In genomic region chr2:28579606-28580005, GRCh38 we compare ENCODE assay signal across 26 cellular contexts.
"Had no signal": no experiment of that assay in that cellular context is flagged by ENCODE, and none has a peak within 500 bp of the region (broad histone marks: within the 10 kb centered on the region; RNA-seq: fewer than 3 reads in every experiment).

No MANE protein-coding gene starts in this region.

- DNase-seq: effector CD8-positive, alpha-beta T cell; endodermal cell; foreskin fibroblast; heart left ventricle; left cardiac atrium; mesendoderm; midbrain; naive thymus-derived CD4-positive, alpha-beta T cell; right cardiac atrium; small intestine; stimulated activated CD4-positive, alpha-beta T cell treated with anti-CD3 and anti-CD28 coated beads, Interleukin-15, amount 100 ng/mL, for 24 hours; stimulated activated CD4-positive, alpha-beta T cell treated with anti-CD3 and anti-CD28 coated beads, Interleukin-2, amount 100 ng/mL, for 48 hours; stimulated activated naive CD4-positive, alpha-beta T cell treated with Interleukin-2 at 50 U/mL for 16 hours; stomach; thyroid gland; trophoblast cell had no signal

- H3K27ac ChIP-seq: epithelial cell of prostate, gastroesophageal sphincter, heart left ventricle, hepatocyte, left lung, neural progenitor cell, parathyroid adenoma, stomach, thyroid gland had no signal

- ATAC-seq: esophagus mucosa; gastroesophageal sphincter; heart left ventricle; left cardiac atrium; left lung; naive thymus-derived CD4-positive, alpha-beta T cell; right cardiac atrium; stimulated activated effector memory CD8-positive, alpha-beta T cell treated with anti-CD3 and anti-CD28 coated beads, Interleukin-12 subunit alpha, Interleukin-12 subunit beta, amount 100 ng/mL, for 72 hours had no signal

- H3K9me3 Mint-ChIP-seq: endodermal cell; naive thymus-derived CD4-positive, alpha-beta T cell; nephron; stimulated activated effector memory CD8-positive, alpha-beta T cell treated with anti-CD3 and anti-CD28 coated beads, Interleukin-12 subunit alpha, Interleukin-12 subunit beta, amount 100 ng/mL, for 72 hours had no signal

- H3K36me3 Mint-ChIP-seq: neural progenitor cell; stimulated activated effector memory CD8-positive, alpha-beta T cell treated with anti-CD3 and anti-CD28 coated beads, Interleukin-12 subunit alpha, Interleukin-12 subunit beta, amount 100 ng/mL, for 72 hours had no signal

- H3K4me3 ChIP-seq: gastroesophageal sphincter, heart left ventricle, hepatocyte, left lung, neural progenitor cell, stomach, thyroid gland had no signal

- H3K36me3 ChIP-seq: gastroesophageal sphincter, heart left ventricle, left lung, neural progenitor cell, stomach, thyroid gland had no signal

- H3K27me3 ChIP-seq: gastroesophageal sphincter, heart left ventricle, hepatocyte, left lung, neural progenitor cell, stomach, thyroid gland had no signal

- H3K27me3 Mint-ChIP-seq: naive thymus-derived CD4-positive, alpha-beta T cell; progenitor cell of endocrine pancreas had no signal

- H3K9me3 ChIP-seq: gastroesophageal sphincter, heart left ventricle, left lung, stomach, thyroid gland had no signal

- H3K27ac Mint-ChIP-seq: endodermal cell; naive thymus-derived CD4-positive, alpha-beta T cell; nephron; progenitor cell of endocrine pancreas had no signal

- H3K4me3 Mint-ChIP-seq: endodermal cell; naive thymus-derived CD4-positive, alpha-beta T cell; nephron; neural progenitor cell; stimulated activated effector memory CD8-positive, alpha-beta T cell treated with anti-CD3 and anti-CD28 coated beads, Interleukin-12 subunit alpha, Interleukin-12 subunit beta, amount 100 ng/mL, for 72 hours had no signal

- H3K4me1 ChIP-seq: neural progenitor cell, thyroid gland had no signal
